In the genomic region with DNA sequence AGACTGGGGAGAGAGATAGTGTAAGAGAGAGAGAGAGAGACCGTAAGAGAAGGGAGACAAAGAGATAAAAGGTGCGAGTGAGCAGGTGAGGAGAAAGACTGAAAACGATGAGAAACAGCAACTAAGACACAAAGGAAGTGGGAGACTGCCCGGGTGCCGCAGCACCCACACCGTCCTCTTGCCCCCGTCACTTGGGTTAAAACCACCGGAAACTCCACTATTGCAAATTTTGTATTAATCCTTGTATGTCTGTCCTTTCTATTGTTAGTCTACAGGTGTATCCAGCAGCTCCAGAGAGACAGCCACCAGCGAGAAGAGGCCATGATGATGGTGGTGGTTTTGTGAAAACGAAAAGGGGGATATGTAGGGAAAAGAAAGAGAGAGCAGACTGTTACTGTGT, we compare ENCODE assay signal across 8 cellular contexts.
DNase-seq lines count a peak whose midpoint lies in the region; ATAC-seq lines count a peak whose summit lies in the region.
"Not testable (repeated sequence)": the region's sequence is repeated elsewhere in the genome, so short reads cannot be mapped to it uniquely, and the experiment has no call there.

No MANE protein-coding gene starts in this region.

- POLR2A ChIA-PET in CD8-positive, alpha-beta memory T cell (lab: Charles Lee); naive thymus-derived CD8-positive, alpha-beta T cell (lab: Charles Lee): not testable (repeated sequence)

- peak overlapping the region; percentile 4 to 91 (median 64) for H3K27ac Mint-ChIP-seq in CD8-positive, alpha-beta memory T cell
- peak overlapping the region; percentile 85 for H3K27ac Mint-ChIP-seq in T-helper 2 cell treated with Interferon-gamma antibody and Interleukin-4, amounts not matched to agents 5 μg/mL and 100 μg/mL, for 36 hours
- peak overlapping the region; percentile 26 for H3K27ac Mint-ChIP-seq in activated naive CD4-positive, alpha-beta T cell treated with anti-CD3 and anti-CD28 coated beads for 36 hours
- H3K27ac Mint-ChIP-seq in naive thymus-derived CD8-positive, alpha-beta T cell = peak overlapping the region; percentile 59 to 88 (median 82)
- H3K27ac Mint-ChIP-seq in stimulated activated naive CD8-positive, alpha-beta T cell treated with anti-CD3 and anti-CD28 coated beads, Interleukin-15, amount 100 ng/mL, for 72 hours = peak overlapping the region; percentile 2 to 21

- intact Hi-C loops in activated naive CD4-positive, alpha-beta T cell treated with anti-CD3 and anti-CD28 coated beads for 36 hours (cut with micrococcal nuclease) = not testable (repeated sequence)

- H3K9me3 Mint-ChIP-seq in CD8-positive, alpha-beta memory T cell; T-helper 2 cell treated with Interferon-gamma antibody and Interleukin-4, amounts not matched to agents 5 μg/mL and 100 μg/mL, for 36 hours; activated T-cell treated with anti-CD3 and anti-CD28 coated beads, Interleukin-2, amount 50 U/mL, for 4 hours; activated naive CD4-positive, alpha-beta T cell treated with anti-CD3 and anti-CD28 coated beads for 36 hours; naive thymus-derived CD8-positive, alpha-beta T cell; stimulated activated naive CD8-positive, alpha-beta T cell treated with anti-CD3 and anti-CD28 coated beads, Interleukin-15, amount 100 ng/mL, for 72 hours: not testable (repeated sequence)

- DNase-seq in CD8-positive, alpha-beta memory T cell = peak in 3 of 5 donors; percentile 1 to 50 (median 24)
- not testable (repeated sequence) for DNase-seq in T-helper 2 cell treated with Interferon-gamma antibody and Interleukin-4, amounts not matched to agents 5 μg/mL and 100 μg/mL, for 36 hours (ENCODE audit: low spot score); activated T-cell treated with anti-CD3 and anti-CD28 coated beads, Interleukin-2, amount 50 U/mL, for 4 hours
- peak; percentile 2 for DNase-seq in activated CD4-positive, alpha-beta T cell treated with anti-CD3 and anti-CD28 coated beads, Interleukin-2, amount 50 U/mL, for 1 hour
- DNase-seq in activated naive CD4-positive, alpha-beta T cell treated with anti-CD3 and anti-CD28 coated beads for 36 hours = peak; percentile 25
- peak; percentile 61 for DNase-seq in central memory CD4-positive, alpha-beta T cell
- DNase-seq in naive thymus-derived CD8-positive, alpha-beta T cell = peak in 2 of 10 donors; percentile 20 to 23
- DNase-seq in stimulated activated naive CD8-positive, alpha-beta T cell treated with anti-CD3 and anti-CD28 coated beads, Interleukin-15, amount 100 ng/mL, for 72 hours = peak in 1 of 2 donors; percentile 23

- CTCF ChIA-PET in CD8-positive, alpha-beta memory T cell (lab: Charles Lee); activated naive CD4-positive, alpha-beta T cell treated with anti-CD3 and anti-CD28 coated beads for 36 hours (lab: Charles Lee): not testable (repeated sequence)

- H3K4me3 Mint-ChIP-seq in CD8-positive, alpha-beta memory T cell = peak overlapping the region; percentile 9 to 82 (median 62)
- peak overlapping the region; percentile 66 for H3K4me3 Mint-ChIP-seq in T-helper 2 cell treated with Interferon-gamma antibody and Interleukin-4, amounts not matched to agents 5 μg/mL and 100 μg/mL, for 36 hours
- peak overlapping the region; percentile 41 for H3K4me3 Mint-ChIP-seq in activated T-cell treated with anti-CD3 and anti-CD28 coated beads, Interleukin-2, amount 50 U/mL, for 4 hours
- peak overlapping the region; percentile 58 for H3K4me3 Mint-ChIP-seq in activated naive CD4-positive, alpha-beta T cell treated with anti-CD3 and anti-CD28 coated beads for 36 hours
- H3K4me3 Mint-ChIP-seq in naive thymus-derived CD8-positive, alpha-beta T cell = peak overlapping the region; percentile 1 to 81 (median 60)
- peak overlapping the region; percentile 44 to 52 for H3K4me3 Mint-ChIP-seq in stimulated activated naive CD8-positive, alpha-beta T cell treated with anti-CD3 and anti-CD28 coated beads, Interleukin-15, amount 100 ng/mL, for 72 hours

- H3K4me1 ChIP-seq in CD8-positive, alpha-beta memory T cell (ENCODE audit: insufficient read depth, low read length) = not testable (repeated sequence)

- H3K27me3 Mint-ChIP-seq in CD8-positive, alpha-beta memory T cell = peaks cover 13 to 18% of the 10 kb centered on the region in 2 donors
- H3K27me3 Mint-ChIP-seq in T-helper 2 cell treated with Interferon-gamma antibody and Interleukin-4, amounts not matched to agents 5 μg/mL and 100 μg/mL, for 36 hours (ENCODE audit: low read depth); activated T-cell treated with anti-CD3 and anti-CD28 coated beads, Interleukin-2, amount 50 U/mL, for 4 hours (ENCODE audit: low read depth); activated naive CD4-positive, alpha-beta T cell treated with anti-CD3 and anti-CD28 coated beads for 36 hours (ENCODE audit: low read depth); stimulated activated naive CD8-positive, alpha-beta T cell treated with anti-CD3 and anti-CD28 coated beads, Interleukin-15, amount 100 ng/mL, for 72 hours: not testable (repeated sequence)
- H3K27me3 Mint-ChIP-seq in naive thymus-derived CD8-positive, alpha-beta T cell = peaks cover 5 to 24% (median 15%) of the 10 kb centered on the region in 5 donors

- H3K9me3 ChIP-seq in CD8-positive, alpha-beta memory T cell (ENCODE audit: low read length) = not testable (repeated sequence)

- H3K4me3 ChIP-seq in CD8-positive, alpha-beta memory T cell (ENCODE audit: low read length) = not testable (repeated sequence)

- ATAC-seq in activated T-cell treated with anti-CD3 and anti-CD28 coated beads, Interleukin-2, amount 50 U/mL, for 4 hours; naive thymus-derived CD8-positive, alpha-beta T cell; stimulated activated naive CD8-positive, alpha-beta T cell treated with anti-CD3 and anti-CD28 coated beads, Interleukin-15, amount 100 ng/mL, for 72 hours: not testable (repeated sequence)

- not testable (repeated sequence) for H3K27ac ChIP-seq in CD8-positive, alpha-beta memory T cell (ENCODE audit: low read depth, low read length)

- not testable (repeated sequence) for H3K36me3 Mint-ChIP-seq in CD8-positive, alpha-beta memory T cell; T-helper 2 cell treated with Interferon-gamma antibody and Interleukin-4, amounts not matched to agents 5 μg/mL and 100 μg/mL, for 36 hours (ENCODE audit: low read depth); activated T-cell treated with anti-CD3 and anti-CD28 coated beads, Interleukin-2, amount 50 U/mL, for 4 hours (ENCODE audit: insufficient read depth); activated naive CD4-positive, alpha-beta T cell treated with anti-CD3 and anti-CD28 coated beads for 36 hours (ENCODE audit: low read depth); naive thymus-derived CD8-positive, alpha-beta T cell

- not testable (repeated sequence) for H3K27me3 ChIP-seq in CD8-positive, alpha-beta memory T cell (ENCODE audit: insufficient read depth, low read length, poor library complexity, severe bottlenecking)

- peaks cover 6 to 18% (median 9%) of the 10 kb centered on the region in 3 donors for H3K4me1 Mint-ChIP-seq in CD8-positive, alpha-beta memory T cell
- not testable (repeated sequence) for H3K4me1 Mint-ChIP-seq in T-helper 2 cell treated with Interferon-gamma antibody and Interleukin-4, amounts not matched to agents 5 μg/mL and 100 μg/mL, for 36 hours (ENCODE audit: low read depth); activated naive CD4-positive, alpha-beta T cell treated with anti-CD3 and anti-CD28 coated beads for 36 hours (ENCODE audit: low read depth); naive thymus-derived CD8-positive, alpha-beta T cell; stimulated activated naive CD8-positive, alpha-beta T cell treated with anti-CD3 and anti-CD28 coated beads, Interleukin-15, amount 100 ng/mL, for 72 hours
- peaks cover 19% of the 10 kb centered on the region for H3K4me1 Mint-ChIP-seq in activated T-cell treated with anti-CD3 and anti-CD28 coated beads, Interleukin-2, amount 50 U/mL, for 4 hours (ENCODE audit: low read depth)

- not testable (repeated sequence) for H3K36me3 ChIP-seq in CD8-positive, alpha-beta memory T cell (ENCODE audit: insufficient read depth, low read length)

Comparison
In these comparisons a context has a peak if more than half of its experiments do, and no peak if none do; other contexts are left out.
1. H3K27ac Mint-ChIP-seq: peak in every context shown above with its lines; median percentile 85 in T-helper 2 cell treated with Interferon-gamma antibody and Interleukin-4, amounts not matched to agents 5 μg/mL and 100 μg/mL, for 36 hours; 82 in naive thymus-derived CD8-positive, alpha-beta T cell; 64 in CD8-positive, alpha-beta memory T cell; 26 in activated naive CD4-positive, alpha-beta T cell treated with anti-CD3 and anti-CD28 coated beads for 36 hours; 12 in stimulated activated naive CD8-positive, alpha-beta T cell treated with anti-CD3 and anti-CD28 coated beads, Interleukin-15, amount 100 ng/mL, for 72 hours.